Comparison of ENCODE assay signal across 35 cellular contexts in genomic region chr18:24544949-24545348, GRCh38.
"Had no signal": no experiment of that assay in that cellular context is flagged by ENCODE, and none has a peak within 500 bp of the region (broad histone marks: within the 10 kb centered on the region; RNA-seq: fewer than 3 reads in every experiment).

No MANE protein-coding gene starts in this region.

- H3K36me3 Mint-ChIP-seq: activated CD4-positive, alpha-beta memory T cell treated with anti-CD3 and anti-CD28 coated beads for 36 hours; activated naive CD4-positive, alpha-beta T cell treated with anti-CD3 and anti-CD28 coated beads, Interleukin-2, amount 50 U/mL, for 72 hours; activated naive CD8-positive, alpha-beta T cell treated with anti-CD3 and anti-CD28 coated beads for 36 hours had no signal

- H3K27ac Mint-ChIP-seq: activated B cell treated with CpG ODN at 0.5 μM for 24 hours; activated CD4-positive, alpha-beta memory T cell treated with anti-CD3 and anti-CD28 coated beads for 36 hours; activated CD4-positive, alpha-beta T cell treated with anti-CD3 and anti-CD28 coated beads for 36 hours; activated CD8-positive, alpha-beta T cell treated with anti-CD3 and anti-CD28 coated beads for 36 hours; activated naive CD4-positive, alpha-beta T cell treated with anti-CD3 and anti-CD28 coated beads for 36 hours; activated naive CD4-positive, alpha-beta T cell treated with anti-CD3 and anti-CD28 coated beads, Interleukin-2, amount 50 U/mL, for 72 hours; activated naive CD8-positive, alpha-beta T cell treated with anti-CD3 and anti-CD28 coated beads for 36 hours; activated T-cell treated with anti-CD3 and anti-CD28 coated beads, Interleukin-2, amount 50 U/mL, for 72 hours; activated T-helper 1 cell treated with anti-CD3 and anti-CD28 coated beads, Interleukin-12 subunit alpha, Interleukin-12 subunit beta, Interleukin-2, Interleukin-4 antibody, amounts not matched to agents 30 ng/mL and 10 ng/mL and 1 ng/mL, durations not matched to agents 14 hours and 24 hours and 36 hours; activated T-helper 17 cell treated with anti-CD3 and anti-CD28 coated beads, Interleukin-2, amount 50 U/mL, for 72 hours; T-helper 1 cell treated with Interleukin-12 subunit alpha and Interleukin-12 subunit beta and Interleukin-4 antibody, amounts not matched to agents 30 μg/mL and 1 μg/mL, for 36 hours; T-helper 2 cell treated with Interferon-gamma antibody and Interleukin-4, amounts not matched to agents 5 μg/mL and 100 μg/mL, for 36 hours had no signal

- H3K9me3 Mint-ChIP-seq: activated B cell treated with CpG ODN at 0.5 μM for 24 hours; activated CD4-positive, alpha-beta memory T cell treated with anti-CD3 and anti-CD28 coated beads for 36 hours; activated CD8-positive, alpha-beta T cell treated with anti-CD3 and anti-CD28 coated beads for 36 hours; activated naive CD4-positive, alpha-beta T cell treated with anti-CD3 and anti-CD28 coated beads for 36 hours; activated naive CD4-positive, alpha-beta T cell treated with anti-CD3 and anti-CD28 coated beads, Interleukin-2, amount 50 U/mL, for 72 hours; activated naive CD8-positive, alpha-beta T cell treated with anti-CD3 and anti-CD28 coated beads for 36 hours; activated T-cell treated with anti-CD3 and anti-CD28 coated beads, Interleukin-2, amount 50 U/mL, for 4 hours; activated T-cell treated with anti-CD3 and anti-CD28 coated beads, Interleukin-2, amount 50 U/mL, for 72 hours; activated T-helper 1 cell treated with anti-CD3 and anti-CD28 coated beads, Interleukin-12 subunit alpha, Interleukin-12 subunit beta, Interleukin-2, Interleukin-4 antibody, amounts not matched to agents 30 ng/mL and 10 ng/mL and 1 ng/mL, durations not matched to agents 14 hours and 24 hours and 36 hours; activated T-helper 17 cell treated with anti-CD3 and anti-CD28 coated beads, Interleukin-2, amount 50 U/mL, for 72 hours; T-helper 1 cell treated with Interleukin-12 subunit alpha and Interleukin-12 subunit beta and Interleukin-4 antibody, amounts not matched to agents 30 μg/mL and 1 μg/mL, for 36 hours; T-helper 2 cell treated with Interferon-gamma antibody and Interleukin-4, amounts not matched to agents 5 μg/mL and 100 μg/mL, for 36 hours had no signal

- FAIRE-seq: astrocyte had no signal

- H3K36me3 ChIP-seq: adrenal gland, brain microvascular endothelial cell, breast epithelium had no signal

- ATAC-seq: activated CD4-positive, alpha-beta T cell treated with anti-CD3 and anti-CD28 coated beads for 36 hours; activated CD8-positive, alpha-beta T cell treated with anti-CD3 and anti-CD28 coated beads for 36 hours; activated naive CD4-positive, alpha-beta T cell treated with anti-CD3 and anti-CD28 coated beads, Interleukin-2, amount 50 U/mL, for 72 hours; activated T-cell treated with anti-CD3 and anti-CD28 coated beads, Interleukin-2, amount 50 U/mL, for 4 hours; activated T-cell treated with anti-CD3 and anti-CD28 coated beads, Interleukin-2, amount 50 U/mL, for 72 hours; activated T-helper 17 cell treated with anti-CD3 and anti-CD28 coated beads, Interleukin-2, amount 50 U/mL, for 72 hours; body of pancreas had no signal

- H3K4me3 Mint-ChIP-seq: activated B cell treated with CpG ODN at 0.5 μM for 24 hours; activated CD4-positive, alpha-beta memory T cell treated with anti-CD3 and anti-CD28 coated beads for 36 hours; activated CD4-positive, alpha-beta T cell treated with anti-CD3 and anti-CD28 coated beads for 36 hours; activated CD8-positive, alpha-beta T cell treated with anti-CD3 and anti-CD28 coated beads for 36 hours; activated naive CD4-positive, alpha-beta T cell treated with anti-CD3 and anti-CD28 coated beads for 36 hours; activated naive CD8-positive, alpha-beta T cell treated with anti-CD3 and anti-CD28 coated beads for 36 hours; activated T-cell treated with anti-CD3 and anti-CD28 coated beads, Interleukin-2, amount 50 U/mL, for 4 hours; activated T-cell treated with anti-CD3 and anti-CD28 coated beads, Interleukin-2, amount 50 U/mL, for 72 hours; activated T-helper 1 cell treated with anti-CD3 and anti-CD28 coated beads, Interleukin-12 subunit alpha, Interleukin-12 subunit beta, Interleukin-2, Interleukin-4 antibody, amounts not matched to agents 30 ng/mL and 10 ng/mL and 1 ng/mL, durations not matched to agents 14 hours and 24 hours and 36 hours; activated T-helper 17 cell treated with anti-CD3 and anti-CD28 coated beads, Interleukin-2, amount 50 U/mL, for 72 hours; T-helper 1 cell treated with Interleukin-12 subunit alpha and Interleukin-12 subunit beta and Interleukin-4 antibody, amounts not matched to agents 30 μg/mL and 1 μg/mL, for 36 hours; T-helper 2 cell treated with Interferon-gamma antibody and Interleukin-4, amounts not matched to agents 5 μg/mL and 100 μg/mL, for 36 hours had no signal

- H3K4me1 ChIP-seq: adrenal gland, body of pancreas, breast epithelium had no signal

- H3K4me1 Mint-ChIP-seq: activated B cell treated with CpG ODN at 0.5 μM for 24 hours; activated CD4-positive, alpha-beta T cell treated with anti-CD3 and anti-CD28 coated beads for 36 hours; activated naive CD8-positive, alpha-beta T cell treated with anti-CD3 and anti-CD28 coated beads for 36 hours; activated T-helper 17 cell treated with anti-CD3 and anti-CD28 coated beads, Interleukin-2, amount 50 U/mL, for 72 hours had no signal

- H3K27ac ChIP-seq: adrenal gland, body of pancreas, brain microvascular endothelial cell, breast epithelium, VCaP had no signal

- H3K27me3 ChIP-seq: adrenal gland, body of pancreas, brain microvascular endothelial cell, breast epithelium had no signal

- H3K4me3 ChIP-seq: adrenal gland, body of pancreas, breast epithelium had no signal

- H3K9me3 ChIP-seq: adrenal gland, body of pancreas, breast epithelium had no signal

- DNase-seq: activated B cell treated with CpG ODN at 0.5 μM for 24 hours; activated CD4-positive, alpha-beta memory T cell treated with anti-CD3 and anti-CD28 coated beads for 36 hours; activated CD4-positive, alpha-beta T cell treated with anti-CD3 and anti-CD28 coated beads for 1 hour; activated CD4-positive, alpha-beta T cell treated with anti-CD3 and anti-CD28 coated beads for 36 hours; activated CD4-positive, alpha-beta T cell treated with anti-CD3 and anti-CD28 coated beads for 48 hours; activated CD4-positive, alpha-beta T cell treated with anti-CD3 and anti-CD28 coated beads, Interleukin-2, amount 50 U/mL, for 1 hour; activated CD4-positive, alpha-beta T cell treated with anti-CD3 and anti-CD28 coated beads, Interleukin-2, amount 50 U/mL, for 4 hours; activated CD8-positive, alpha-beta memory T cell treated with anti-CD3 and anti-CD28 coated beads, Interleukin-2, amount 50 U/mL, for 4 hours; activated CD8-positive, alpha-beta T cell treated with anti-CD3 and anti-CD28 coated beads for 36 hours; activated effector memory CD4-positive, alpha-beta T cell treated with anti-CD3 and anti-CD28 coated beads, Interleukin-2, amount 50 U/mL, for 16 hours; activated gamma-delta T cell treated with Interleukin-2 at 50 U/mL for 16 hours; activated naive CD4-positive, alpha-beta T cell; activated naive CD4-positive, alpha-beta T cell treated with anti-CD3 and anti-CD28 coated beads for 36 hours; activated naive CD4-positive, alpha-beta T cell treated with anti-CD3 and anti-CD28 coated beads, Interleukin-2, amount 50 U/mL, for 16 hours; activated naive CD8-positive, alpha-beta T cell treated with anti-CD3 and anti-CD28 coated beads for 36 hours; activated T-cell treated with anti-CD3 and anti-CD28 coated beads for 4 hours; activated T-cell treated with anti-CD3 and anti-CD28 coated beads, Interleukin-2, amount 50 U/mL, for 1 hour; activated T-cell treated with anti-CD3 and anti-CD28 coated beads, Interleukin-2, amount 50 U/mL, for 4 hours; activated T-cell treated with anti-CD3 and anti-CD28 coated beads, Interleukin-2, amount 50 U/mL, for 72 hours; adrenal gland; amniotic stem cell; aorta; body of pancreas; brain microvascular endothelial cell; central memory CD4-positive, alpha-beta T cell; T-helper 2 cell; T-helper 9 cell had no signal
